ENCODE assay signal across 8 cellular contexts in the genomic region with DNA sequence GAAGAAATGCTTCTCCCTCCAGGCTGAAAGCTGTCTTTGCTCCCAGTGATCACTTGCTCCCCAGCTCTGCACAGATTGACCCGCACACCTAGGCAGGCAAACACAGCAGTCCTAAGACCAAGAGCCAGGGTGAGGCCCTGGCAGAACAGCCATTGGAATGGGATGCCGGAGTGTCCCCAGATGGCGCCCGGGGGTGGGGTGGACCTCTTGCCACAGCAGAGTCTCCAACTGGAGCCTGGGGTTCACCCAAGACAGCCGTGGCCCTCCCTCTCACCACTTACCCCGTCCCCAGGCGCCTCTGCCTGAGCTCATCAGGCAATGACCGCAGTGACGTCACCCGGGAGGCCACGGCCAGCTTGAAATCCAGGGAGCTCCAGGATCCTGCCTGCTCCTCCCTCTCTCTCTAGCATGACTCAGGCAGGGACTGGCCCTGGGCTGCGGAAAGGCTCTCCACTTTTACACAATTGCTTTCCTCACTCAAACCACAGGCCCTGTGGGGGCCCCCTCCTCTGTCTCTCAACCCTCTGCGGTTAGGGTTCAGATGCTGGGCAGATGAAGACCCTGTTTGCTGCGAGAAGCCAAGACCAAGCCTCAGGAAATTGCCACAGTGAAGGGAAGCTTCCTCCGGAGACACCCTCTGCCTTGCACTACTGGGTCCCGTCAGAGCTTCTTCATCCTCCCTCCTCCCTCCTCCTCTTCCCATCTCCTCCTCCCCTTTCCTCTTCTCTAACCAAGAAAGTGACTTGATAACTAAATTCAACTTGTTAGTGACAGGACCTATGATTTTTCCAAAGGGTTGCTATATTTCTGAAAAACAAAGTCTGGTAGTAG. TPM values are rescaled to one million over a fixed set of nuclear protein-coding genes. Genes with fewer than 3 reads are reported as not detected.
DNase-seq lines count a peak whose midpoint lies in the region; ATAC-seq and TF ChIP-seq lines count a peak whose summit lies in the region.

No MANE protein-coding gene starts in this region.

- H3K27me3 Mint-ChIP-seq in activated CD8-positive, alpha-beta memory T cell treated with anti-CD3 and anti-CD28 coated beads, Interleukin-2, amount 10 ng/mL, durations not matched to agents 7 days and 5 days: peaks cover 14% of the 10 kb centered on the region

- no peaks in the 10 kb centered on the region for H3K36me3 Mint-ChIP-seq in activated CD8-positive, alpha-beta memory T cell treated with anti-CD3 and anti-CD28 coated beads, Interleukin-2, amount 10 ng/mL, durations not matched to agents 7 days and 5 days
- H3K36me3 Mint-ChIP-seq in stimulated activated effector memory CD8-positive, alpha-beta T cell treated with anti-CD3 and anti-CD28 coated beads, Interleukin-12 subunit alpha, Interleukin-12 subunit beta, amount 100 ng/mL, for 72 hours: no peaks in the 10 kb centered on the region

- no peaks in the 10 kb centered on the region for H3K9me3 Mint-ChIP-seq in activated CD8-positive, alpha-beta memory T cell treated with anti-CD3 and anti-CD28 coated beads, Interleukin-2, amount 10 ng/mL, durations not matched to agents 7 days and 5 days (ENCODE audit: low read depth)
- no peaks in the 10 kb centered on the region for H3K9me3 Mint-ChIP-seq in stimulated activated effector memory CD8-positive, alpha-beta T cell treated with anti-CD3 and anti-CD28 coated beads, Interleukin-12 subunit alpha, Interleukin-12 subunit beta, amount 100 ng/mL, for 72 hours

- peak; percentile 77 for DNase-seq in DMS79 (lab: John Stamatoyannopoulos, UW)
- peak; percentile 75 for DNase-seq in NCI-H2227 treated with DMSO at 0.1 percent for 48 hours (lab: John Stamatoyannopoulos, UW)
- DNase-seq in activated CD8-positive, alpha-beta memory T cell treated with anti-CD3 and anti-CD28 coated beads, Interleukin-2, amount 10 ng/mL, durations not matched to agents 7 days and 5 days: peak; percentile 72
- DNase-seq in erythroblast (lab: John Stamatoyannopoulos, UW): peak; percentile 51 to 72
- peak in 1 of 2 donors; percentile 12 for DNase-seq in stimulated activated effector memory CD8-positive, alpha-beta T cell treated with anti-CD3 and anti-CD28 coated beads, Interleukin-12 subunit alpha, Interleukin-12 subunit beta, amount 100 ng/mL, for 72 hours (ENCODE audit: low spot score in 2 of 2)
- DNase-seq in NCI-H1105 treated with DMSO at 0.1 percent for 48 hours (lab: John Stamatoyannopoulos, UW): no peak

- H3K4me3 ChIP-seq in muscle layer of duodenum (ENCODE audit: low read depth in 1 of 2, low read length in 2 of 2): peak overlapping the region; percentile 38 to 40

- CTCF ChIA-PET in activated CD8-positive, alpha-beta memory T cell treated with anti-CD3 and anti-CD28 coated beads, Interleukin-2, amount 10 ng/mL, durations not matched to agents 7 days and 5 days (lab: Charles Lee): interaction anchor here (0.7 to 3.3 kb wide), 7 partner anchors 9 to 76 kb away, joined by 3 to 18 read pairs (median 5); no protein-coding TSS in a partner anchor

- ATAC-seq in activated CD8-positive, alpha-beta memory T cell treated with anti-CD3 and anti-CD28 coated beads, Interleukin-2, amount 10 ng/mL, durations not matched to agents 7 days and 5 days: peak; percentile 75
- ATAC-seq in stimulated activated effector memory CD8-positive, alpha-beta T cell treated with anti-CD3 and anti-CD28 coated beads, Interleukin-12 subunit alpha, Interleukin-12 subunit beta, amount 100 ng/mL, for 72 hours: peak; percentile 80
- no peak for ATAC-seq in HG03135 (IDR thresholded peaks at IDR 0.05; ENCODE audit: unreplicated experiment)

- H3K27me3 ChIP-seq in muscle layer of duodenum (ENCODE audit: low read depth, low read length): no peaks in the 10 kb centered on the region

- H3K27ac Mint-ChIP-seq in activated CD8-positive, alpha-beta memory T cell treated with anti-CD3 and anti-CD28 coated beads, Interleukin-2, amount 10 ng/mL, durations not matched to agents 7 days and 5 days: no peak overlapping the region
- peak overlapping the region; percentile 81 for H3K27ac Mint-ChIP-seq in stimulated activated effector memory CD8-positive, alpha-beta T cell treated with anti-CD3 and anti-CD28 coated beads, Interleukin-12 subunit alpha, Interleukin-12 subunit beta, amount 100 ng/mL, for 72 hours

- no peak for TF ChIP-seq POLR2A in erythroblast (IDR thresholded peaks at IDR 0.05; ENCODE audit: low read length)

- peaks cover 16% of the 10 kb centered on the region for H3K4me1 Mint-ChIP-seq in activated CD8-positive, alpha-beta memory T cell treated with anti-CD3 and anti-CD28 coated beads, Interleukin-2, amount 10 ng/mL, durations not matched to agents 7 days and 5 days
- H3K4me1 Mint-ChIP-seq in stimulated activated effector memory CD8-positive, alpha-beta T cell treated with anti-CD3 and anti-CD28 coated beads, Interleukin-12 subunit alpha, Interleukin-12 subunit beta, amount 100 ng/mL, for 72 hours: peaks cover 19% of the 10 kb centered on the region

- H3K9me3 ChIP-seq in muscle layer of duodenum (ENCODE audit: control insufficient read depth in 1 of 2, low read length in 2 of 2): no peaks in the 10 kb centered on the region

- H3K4me1 ChIP-seq in muscle layer of duodenum (ENCODE audit: control insufficient read depth in 1 of 2, insufficient read depth in 2 of 2, low read length in 2 of 2): peaks cover 5 to 12% of the 10 kb centered on the region in 2 donors

- peak overlapping the region; percentile 4 for H3K27ac ChIP-seq in muscle layer of duodenum (ENCODE audit: low read length)

- H3K36me3 ChIP-seq in muscle layer of duodenum (ENCODE audit: control insufficient read depth in 1 of 2, insufficient read depth in 2 of 2, low read length in 2 of 2): no peaks in the 10 kb centered on the region

- no peak overlapping the region for H3K4me3 Mint-ChIP-seq in activated CD8-positive, alpha-beta memory T cell treated with anti-CD3 and anti-CD28 coated beads, Interleukin-2, amount 10 ng/mL, durations not matched to agents 7 days and 5 days
- H3K4me3 Mint-ChIP-seq in stimulated activated effector memory CD8-positive, alpha-beta T cell treated with anti-CD3 and anti-CD28 coated beads, Interleukin-12 subunit alpha, Interleukin-12 subunit beta, amount 100 ng/mL, for 72 hours: peak overlapping the region; percentile 30

RNA-seq across cellular contexts. Expression of a gene that starts 24.3 kb away (rescaled TPM):
- not detected for total RNA-seq in activated CD8-positive, alpha-beta memory T cell treated with anti-CD3 and anti-CD28 coated beads, Interleukin-2, amount 10 ng/mL, durations not matched to agents 7 days and 5 days

RNA-seq across cellular contexts. Expression of a gene that starts 25.8 kb away (rescaled TPM):
- 10 to 100 TPM; 30.1 to 31.5 TPM for total RNA-seq in activated CD8-positive, alpha-beta memory T cell treated with anti-CD3 and anti-CD28 coated beads, Interleukin-2, amount 10 ng/mL, durations not matched to agents 7 days and 5 days

RNA-seq across cellular contexts. Expression of a gene that starts 46.8 kb away (rescaled TPM):
- total RNA-seq in activated CD8-positive, alpha-beta memory T cell treated with anti-CD3 and anti-CD28 coated beads, Interleukin-2, amount 10 ng/mL, durations not matched to agents 7 days and 5 days: 10 to 100 TPM; 56.1 to 69.6 TPM

RNA-seq across cellular contexts. Expression of a gene that starts 57.9 kb away (rescaled TPM):
- total RNA-seq in activated CD8-positive, alpha-beta memory T cell treated with anti-CD3 and anti-CD28 coated beads, Interleukin-2, amount 10 ng/mL, durations not matched to agents 7 days and 5 days: 10 to 100 TPM; 77.7 to 90.2 TPM

RNA-seq across cellular contexts. Expression of a gene that starts 58.1 kb away (rescaled TPM):
- 100 to 1,000 TPM; 114 to 155 TPM for total RNA-seq in activated CD8-positive, alpha-beta memory T cell treated with anti-CD3 and anti-CD28 coated beads, Interleukin-2, amount 10 ng/mL, durations not matched to agents 7 days and 5 days
